16 cellular contexts compared by ENCODE assay signal in the genomic region with DNA sequence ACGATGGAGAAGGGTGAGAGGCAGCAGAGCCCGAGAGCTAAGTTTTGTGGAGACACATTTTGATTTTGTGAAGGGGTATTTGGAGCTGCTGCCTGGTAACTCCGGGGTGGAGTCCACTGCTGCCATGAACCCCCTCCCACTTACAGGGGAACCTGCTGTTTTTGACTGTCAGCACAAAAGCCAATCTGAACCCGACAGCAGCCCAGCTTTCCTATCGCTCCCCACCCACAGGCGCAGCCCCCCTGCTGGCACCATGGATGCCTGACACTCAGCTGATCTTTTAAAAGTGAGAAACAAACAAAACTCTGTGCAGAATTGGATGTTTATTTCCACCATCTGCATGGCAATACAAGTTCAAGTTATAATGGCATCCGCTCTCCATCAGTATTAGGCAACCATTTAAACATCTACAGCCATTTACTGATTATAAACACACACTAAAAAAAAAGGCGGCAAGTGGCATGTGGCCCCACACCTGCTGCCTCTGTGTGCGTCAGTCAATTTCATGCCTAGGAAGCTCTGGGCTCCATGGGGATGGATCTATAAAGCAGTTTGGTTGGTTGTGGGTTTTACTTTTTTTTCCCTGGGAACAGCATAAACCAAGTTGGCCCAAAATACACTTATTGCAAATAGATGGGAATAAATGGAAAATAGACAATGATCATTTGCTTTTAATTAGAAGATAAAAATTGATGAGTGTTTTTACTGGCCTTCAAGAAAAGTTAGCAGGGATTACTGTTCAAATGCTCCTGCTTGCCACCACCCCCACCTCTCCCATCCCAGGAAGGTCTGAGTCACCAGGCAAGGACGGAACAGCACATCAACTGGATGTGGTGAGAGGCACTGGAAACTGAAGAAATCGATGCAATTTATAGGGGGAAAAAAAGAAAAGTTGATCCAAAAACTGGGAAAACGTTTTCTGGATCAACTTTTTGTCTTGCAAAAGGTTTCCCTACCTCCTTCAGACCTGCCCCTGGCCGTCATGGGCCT. TPM values are rescaled to one million over a fixed set of nuclear protein-coding genes. Genes with fewer than 3 reads are reported as not detected.
A peak's percentile ranks its signal among the peaks of the same experiment; 100 is the strongest.
DNase-seq lines count a peak whose midpoint lies in the region; ATAC-seq, FAIRE-seq and TF ChIP-seq lines count a peak whose summit lies in the region.
"Had no signal": no experiment of that assay in that cellular context is flagged by ENCODE, and none has a peak within 500 bp of the region (broad histone marks: within the 10 kb centered on the region; RNA-seq: fewer than 3 reads in every experiment).

No MANE protein-coding gene starts in this region.

- no peak overlapping the region for H3K4me2 ChIP-seq in K562 (ENCODE audit: insufficient read depth, low read length)

- peak; percentile 24 for DNase-seq in AG09309 (ENCODE audit: low read depth)
- peak; percentile 31 for DNase-seq in HPDE6-E6E7 (ENCODE audit: extremely low spot score)
- peak in 2 of 4 experiments; percentile 20 to 30 for DNase-seq in K562 (ENCODE audit: extremely low read depth in 1 of 4, low spot score in 3 of 4)
- peak; percentile 74 for DNase-seq in iris pigment epithelial cell (ENCODE audit: low read depth)
- no peak for DNase-seq in HUDEP-2 (lab: John Stamatoyannopoulos, UW; ENCODE audit: unreplicated experiment in 76 of 76)
- DNase-seq in lower lobe of right lung = no peak
- no peak for DNase-seq in Ammon's horn (ENCODE audit: low spot score)
- DNase-seq in heart right ventricle = no peak
- DNase-seq: activated CD4-positive, alpha-beta T cell treated with anti-CD3 and anti-CD28 coated beads, Interleukin-2, amount 50 U/mL, for 48 hours; islet precursor cell; MM.1S; NCI-H345; OCI-M1; stimulated activated CD4-positive, alpha-beta T cell treated with anti-CD3 and anti-CD28 coated beads, Interleukin-4, amount 100 ng/mL, for 4 hours; stimulated activated naive CD4-positive, alpha-beta T cell; T-helper 17 cell had no signal

- CTCF ChIA-PET in K562 (lab: Yijun Ruan, JAX; ENCODE audit: low intra/inter-chr PET ratio) = no interaction called here

- POLR2A ChIA-PET in K562 (lab: Yijun Ruan, JAX) = interaction anchor here (1.0 to 1.2 kb wide), 2 partner anchors 11 to 74 kb away, joined by 3 read pairs; no protein-coding TSS in a partner anchor

- H3K27ac ChIP-seq in K562 (ENCODE audit: extremely low read depth, low read depth, low read length) = no peak overlapping the region
- no peak overlapping the region for H3K27ac ChIP-seq in lower lobe of right lung
- H3K27ac ChIP-seq in heart right ventricle = no peak overlapping the region

- no peak overlapping the region for H3K4me3 ChIP-seq in AG09309 (ENCODE audit: control insufficient read depth, low read depth, low read length)
- no peak overlapping the region for H3K4me3 ChIP-seq in K562
- H3K4me3 ChIP-seq in lower lobe of right lung = no peak overlapping the region
- H3K4me3 ChIP-seq in heart right ventricle = no peak overlapping the region

- TF ChIP-seq POLR2A in K562 (conservative IDR thresholded peaks at IDR 0.05) = no peak

- no peak for TF ChIP-seq RAD21 in K562 (CRISPR knock-in tag; conservative IDR thresholded peaks at IDR 0.05 in 1 of 2, IDR thresholded peaks at IDR 0.05 in 1 of 2)

- no peak for FAIRE-seq in K562 (lab: Jason Lieb, UNC)

- no TSS peak for BruUV-seq in K562 (replicated peaks; lab: Mats Ljungman, UMichigan)

- intact Hi-C loops in K562 (cut with micrococcal nuclease) = no loop called here
- intact Hi-C loops in lower lobe of right lung (cut with DNase I) = no loop called here
- intact Hi-C loops in heart right ventricle (cut with DNase I) = no loop called here

- TF ChIP-seq EP300 in K562 (IDR thresholded peaks at IDR 0.05; ENCODE audit: low read length) = no peak

- peaks cover 5% of the 10 kb centered on the region; the same call in 1 of the 2 replicates for H4K20me1 ChIP-seq in K562 (replicated peaks; ENCODE audit: control insufficient read depth, insufficient read depth, low read length)

- peak; percentile 38; the same call in 1 of the 3 replicates for ATAC-seq in K562
- ATAC-seq in lower lobe of right lung = no peak
- no peak for ATAC-seq in heart right ventricle
- ATAC-seq: T-helper 17 cell had no signal

- WGBS in K562 (ENCODE audit: insufficient coverage, low coverage, missing lambda C conversion rate) = 13% methylated on average over 13 of the region's 13 CpGs
- WGBS in heart right ventricle, 2 donors = 78 to 82% methylated on average over 13 of the region's 13 CpGs

- H3K27me3 ChIP-seq in K562 (ENCODE audit: control insufficient read depth in 2 of 2, insufficient read depth in 2 of 2, low read length in 2 of 2) (peaks cover 9 to 32% of the 10 kb centered on the region in 2 experiments), lower lobe of right lung (ENCODE audit: low read depth) (no peaks in the 10 kb centered on the region), heart right ventricle (no peaks in the 10 kb centered on the region)

- in situ Hi-C loops in K562 (cut with MboI) = no loop called here

- no peaks in the 10 kb centered on the region for H3K36me3 ChIP-seq in K562 (ENCODE audit: control insufficient read depth, insufficient read depth, low read length)
- H3K36me3 ChIP-seq in lower lobe of right lung = no peaks in the 10 kb centered on the region
- no peaks in the 10 kb centered on the region for H3K36me3 ChIP-seq in heart right ventricle

- H3K9me3 ChIP-seq in K562 (replicated peaks; ENCODE audit: control insufficient read depth, insufficient read depth, low read depth, low read length) = no peaks in the 10 kb centered on the region
- H3K9me3 ChIP-seq in lower lobe of right lung = no peaks in the 10 kb centered on the region
- no peaks in the 10 kb centered on the region for H3K9me3 ChIP-seq in heart right ventricle

- H3K4me1 ChIP-seq in K562 (replicated peaks in 1 of 2; ENCODE audit: control insufficient read depth in 2 of 2, insufficient read depth in 2 of 2, low read length in 2 of 2) = no peaks in the 10 kb centered on the region; a peak in 2 of 5 replicates
- no peaks in the 10 kb centered on the region for H3K4me1 ChIP-seq in lower lobe of right lung
- H3K4me1 ChIP-seq in heart right ventricle = no peaks in the 10 kb centered on the region

- no peak overlapping the region for H2AFZ ChIP-seq in K562 (ENCODE audit: low read depth, low read length)

- H3K9me1 ChIP-seq in K562 (ENCODE audit: control insufficient read depth, insufficient read depth, low read length) = no peaks in the 10 kb centered on the region

- TF ChIP-seq CTCF in AG09309 (IDR thresholded peaks at IDR 0.05; ENCODE audit: control insufficient read depth, insufficient read depth, low read depth, low read length, missing control alignments) (no peak), K562 (IDR thresholded peaks at IDR 0.05 in 2 of 3, conservative IDR thresholded peaks at IDR 0.05 in 1 of 3; ENCODE audit: insufficient read depth in 2 of 3, low read depth in 1 of 3, low read length in 3 of 3) (no peak), lower lobe of right lung (IDR thresholded peaks at IDR 0.05) (no peak), heart right ventricle (IDR thresholded peaks at IDR 0.05) (no peak)

- H3K79me2 ChIP-seq in K562 (ENCODE audit: control insufficient read depth, insufficient read depth, low read length) = no peaks in the 10 kb centered on the region

- no peak overlapping the region; a peak in 1 of 4 replicates for H3K9ac ChIP-seq in K562 (ENCODE audit: insufficient read depth in 1 of 2, low read depth in 2 of 2, low read length in 2 of 2)

TF ChIP-seq in K562, 482 proteins besides CTCF, POLR2A, EP300 and RAD21 (continues in another document):
- TF ChIP-seq, protein P1, sequence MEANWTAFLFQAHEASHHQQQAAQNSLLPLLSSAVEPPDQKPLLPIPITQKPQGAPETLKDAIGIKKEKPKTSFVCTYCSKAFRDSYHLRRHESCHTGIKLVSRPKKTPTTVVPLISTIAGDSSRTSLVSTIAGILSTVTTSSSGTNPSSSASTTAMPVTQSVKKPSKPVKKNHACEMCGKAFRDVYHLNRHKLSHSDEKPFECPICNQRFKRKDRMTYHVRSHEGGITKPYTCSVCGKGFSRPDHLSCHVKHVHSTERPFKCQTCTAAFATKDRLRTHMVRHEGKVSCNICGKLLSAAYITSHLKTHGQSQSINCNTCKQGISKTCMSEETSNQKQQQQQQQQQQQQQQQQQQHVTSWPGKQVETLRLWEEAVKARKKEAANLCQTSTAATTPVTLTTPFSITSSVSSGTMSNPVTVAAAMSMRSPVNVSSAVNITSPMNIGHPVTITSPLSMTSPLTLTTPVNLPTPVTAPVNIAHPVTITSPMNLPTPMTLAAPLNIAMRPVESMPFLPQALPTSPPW (CRISPR knock-in tag; IDR thresholded peaks at IDR 0.05) = 0 out of 2 replicates have a peak, but pooled peaks have one; percentile 22
- TF ChIP-seq SREBF2 (CRISPR knock-in tag; IDR thresholded peaks at IDR 0.05) = no peak
- no peak for TF ChIP-seq ZBTB8A (IDR thresholded peaks at IDR 0.05; ENCODE audit: partially characterized antibody)
- TF ChIP-seq FOSL1 (tag; conservative IDR thresholded peaks at IDR 0.05) = peak; percentile 26; the same call in 1 of the 2 replicates
- 0 out of 2 replicates have a peak, but pooled peaks have one; percentile 22 for TF ChIP-seq TCF3 (CRISPR knock-in tag; IDR thresholded peaks at IDR 0.05)
- no peak for TF ChIP-seq RAD51 (IDR thresholded peaks at IDR 0.05; ENCODE audit: borderline replicate concordance, low read depth)
- no peak for TF ChIP-seq ZNF778 (CRISPR knock-in tag; IDR thresholded peaks at IDR 0.05)
- no peak for TF ChIP-seq CHD1 (IDR thresholded peaks at IDR 0.05; ENCODE audit: low read length)
- peak; percentile 57 for TF ChIP-seq CBFA2T3 (IDR thresholded peaks at IDR 0.05)

RNA-seq across cellular contexts. Expression of a gene that starts 46.0 kb away (rescaled TPM):
- 8.9 and 33.9 TPM in 2 replicates for total RNA-seq in K562 (2011; cell fraction: chromatin; rRNA removed; ENCODE audit: low replicate concordance)
- 6.2 TPM in 2 replicates for total RNA-seq in K562 (2011; cell fraction: nucleolus; rRNA removed)
- 12.7 and 20.5 TPM in 2 replicates for total RNA-seq in K562 (2011; cell fraction: nucleoplasm; rRNA removed)
- 5.2 and 5.7 TPM in 2 replicates for total RNA-seq in K562 (2014; rRNA removed)
- 10.4 and 13.0 TPM in 2 replicates for total RNA-seq in K562 (2014; rRNA removed; fragmentation: Illumina TruSeq; extraction: Trizol)
- 7.2 and 7.9 TPM in 2 replicates for total RNA-seq in K562 (2015; rRNA removed; fragmentation: Illumina TruSeq; extraction: Trizol)
- 10.5 and 12.5 TPM in 2 replicates for total RNA-seq in K562 (2021)
- 16.9 and 17.2 TPM in 2 replicates for polyA plus RNA-seq in K562 (2011; rRNA removed)
- polyA plus RNA-seq in K562 (2011; cell fraction: cytosol; rRNA removed) = 3.7 and 7.0 TPM in 2 replicates
- polyA plus RNA-seq in K562 (2011; cell fraction: nucleus; rRNA removed) = 14.6 and 22.0 TPM in 2 replicates
- 4.7 and 5.9 TPM in 2 replicates for polyA plus RNA-seq in K562 (2012)
- polyA plus RNA-seq in K562 (2014; fragmentation: Illumina TruSeq; extraction: Trizol) = 7.7 and 7.9 TPM in 2 replicates
- 1 to 10 TPM; 3.9 to 4.9 TPM for polyA plus RNA-seq in K562 (2014; fragmentation: Nextera tagmentation; extraction: Ambion mirVana)
- 6.5 and 8.9 TPM in 2 replicates for polyA plus RNA-seq in K562 (2014; rRNA removed)
- 24.6 and 26.4 TPM in 2 replicates for polyA minus RNA-seq in K562 (2011; rRNA and poly(A)+ RNA removed)
- polyA minus RNA-seq in K562 (2011; cell fraction: cytosol; rRNA and poly(A)+ RNA removed) = 6.0 and 7.9 TPM in 2 replicates
- 13.1 and 23.7 TPM in 2 replicates for polyA minus RNA-seq in K562 (2011; cell fraction: nucleus; rRNA and poly(A)+ RNA removed)
- total RNA-seq in lower lobe of right lung = 11.3 TPM
- total RNA-seq in heart right ventricle = 1 to 10 TPM; 2.9 to 9.1 (median 6.2) TPM
- 1 to 10 TPM; 1.3 to 6.0 TPM for polyA plus RNA-seq in heart right ventricle

Comparison
In these comparisons a context has a peak if more than half of its experiments do, and no peak if none do; other contexts are left out.
1. DNase-seq: peak in AG09309 (single experiment), HPDE6-E6E7 (single experiment) and iris pigment epithelial cell (single experiment); none in HUDEP-2 (0 of 76), lower lobe of right lung (single experiment), Ammon's horn (single experiment) and heart right ventricle (0 of 2).